ENCODE assay signal across 8 cellular contexts in the genomic region with DNA sequence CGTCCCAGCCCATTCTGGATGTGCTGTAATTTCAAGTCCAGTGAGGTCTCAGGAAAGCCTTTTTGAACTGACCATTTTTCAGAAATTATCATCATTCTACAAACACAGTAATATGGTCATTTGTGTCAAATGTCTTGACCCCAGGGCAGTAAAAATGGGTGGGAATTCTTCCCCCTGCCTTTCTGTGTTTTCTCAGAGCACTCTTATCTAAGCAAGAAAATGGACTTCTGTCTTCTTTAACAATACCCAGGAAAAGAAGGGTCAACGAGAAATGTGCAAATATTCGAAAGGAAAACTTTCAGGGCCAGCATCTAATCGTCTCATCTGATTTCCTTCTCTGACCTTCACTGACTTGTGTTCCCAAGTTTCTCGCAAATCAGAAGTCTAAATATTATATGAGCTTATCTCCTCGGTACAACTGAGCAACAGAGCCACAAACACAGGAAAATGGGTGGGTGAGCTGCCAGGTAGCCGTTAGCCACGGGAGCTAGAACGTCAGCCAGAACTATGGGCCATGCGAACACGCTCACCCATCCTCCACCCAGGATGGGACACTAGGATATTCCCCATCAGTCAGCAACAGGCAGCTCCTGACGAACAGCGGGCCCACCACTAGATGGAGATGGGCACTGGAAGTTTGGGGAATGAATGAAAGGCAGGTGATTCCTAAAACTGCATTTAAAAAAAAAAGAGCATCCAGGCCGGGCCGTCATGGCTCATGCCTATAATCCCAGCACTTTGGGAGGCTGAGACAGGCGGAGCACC. TPM values are rescaled to one million over a fixed set of nuclear protein-coding genes. Genes with fewer than 3 reads are reported as not detected.
DNase-seq lines count a peak whose midpoint lies in the region; ATAC-seq and TF ChIP-seq lines count a peak whose summit lies in the region.

No MANE protein-coding gene starts in this region.

- no peaks in the 10 kb centered on the region for H3K27me3 ChIP-seq in breast epithelium
- no peaks in the 10 kb centered on the region for H3K27me3 ChIP-seq in adrenal gland
- no peaks in the 10 kb centered on the region for H3K27me3 ChIP-seq in vagina

- POLR2A ChIA-PET in MCF 10A (lab: Yijun Ruan, JAX) = no interaction called here

- H3K36me3 ChIP-seq in breast epithelium (no peaks in the 10 kb centered on the region), adrenal gland (replicated peaks in 1 of 2) (no peaks in the 10 kb centered on the region), vagina (no peaks in the 10 kb centered on the region)

- peaks cover 7% of the 10 kb centered on the region for H3K4me1 Mint-ChIP-seq in MCF 10A (ENCODE audit: insufficient read depth, unreplicated experiment)
- H3K4me1 Mint-ChIP-seq in activated naive CD4-positive, alpha-beta T cell treated with anti-CD3 and anti-CD28 coated beads for 36 hours (ENCODE audit: low read depth) = peaks cover 12% of the 10 kb centered on the region

- H3K27ac ChIP-seq in breast epithelium = no peak overlapping the region
- H3K27ac ChIP-seq in adrenal gland = peak overlapping the region in 2 of 5 donors; percentile 17 to 70
- peak overlapping the region; percentile 40 for H3K27ac ChIP-seq in vagina

- H3K27ac Mint-ChIP-seq in MCF 10A (ENCODE audit: low read depth, unreplicated experiment) = no peak overlapping the region
- no peak overlapping the region for H3K27ac Mint-ChIP-seq in activated naive CD4-positive, alpha-beta T cell treated with anti-CD3 and anti-CD28 coated beads for 36 hours

- 59 to 64% (median 61%) methylated on average over 13 to 16 of the region's 16 CpGs for WGBS in adrenal gland, 4 donors

- H3K27me3 Mint-ChIP-seq in MCF 10A (ENCODE audit: insufficient read depth, unreplicated experiment) = no peaks in the 10 kb centered on the region
- H3K27me3 Mint-ChIP-seq in activated naive CD4-positive, alpha-beta T cell treated with anti-CD3 and anti-CD28 coated beads for 36 hours (ENCODE audit: low read depth) = no peaks in the 10 kb centered on the region

- no peak overlapping the region for H3K4me3 Mint-ChIP-seq in MCF 10A (ENCODE audit: unreplicated experiment)
- H3K4me3 Mint-ChIP-seq in activated naive CD4-positive, alpha-beta T cell treated with anti-CD3 and anti-CD28 coated beads for 36 hours = no peak overlapping the region

- no peak overlapping the region for H3K4me3 ChIP-seq in breast epithelium
- H3K4me3 ChIP-seq in adrenal gland = no peak overlapping the region
- H3K4me3 ChIP-seq in vagina = no peak overlapping the region

- BruUV-seq in MCF 10A (replicated peaks; lab: Mats Ljungman, UMichigan) = no TSS peak

- H3K9me3 Mint-ChIP-seq in MCF 10A (ENCODE audit: unreplicated experiment) = no peaks in the 10 kb centered on the region
- H3K9me3 Mint-ChIP-seq in activated naive CD4-positive, alpha-beta T cell treated with anti-CD3 and anti-CD28 coated beads for 36 hours = no peaks in the 10 kb centered on the region

- H3K9me3 ChIP-seq in breast epithelium (no peaks in the 10 kb centered on the region), adrenal gland (replicated peaks in 1 of 3) (no peaks in the 10 kb centered on the region), vagina (no peaks in the 10 kb centered on the region)

- intact Hi-C loops in MCF 10A (cut with micrococcal nuclease) (loop anchor here (1.0 to 10.0 kb wide), 3 partner anchors 115 to 397 kb away; no protein-coding TSS in a partner anchor), breast epithelium (cut with DNase I; ENCODE audit: low total_unique reads) (loop anchor here (10.0 kb wide), 1 partner anchor 217 kb away; no protein-coding TSS in a partner anchor), adrenal gland (cut with DNase I) (loop anchor here in 1 of 2 donors (5.0 kb wide), 1 partner anchor 215 kb away; no protein-coding TSS in a partner anchor), vagina (cut with DNase I) (loop anchor here (5.0 kb wide), 1 partner anchor 220 kb away; no protein-coding TSS in a partner anchor)
- intact Hi-C loops in activated naive CD4-positive, alpha-beta T cell treated with anti-CD3 and anti-CD28 coated beads for 36 hours (cut with micrococcal nuclease) = no loop called here

- no peak for TF ChIP-seq POLR2A in breast epithelium (IDR thresholded peaks at IDR 0.05)
- TF ChIP-seq POLR2A in adrenal gland (IDR thresholded peaks at IDR 0.05) = no peak
- no peak for TF ChIP-seq POLR2A in vagina (IDR thresholded peaks at IDR 0.05)

- DNase-seq in MCF 10A (ENCODE audit: unreplicated experiment) = peak; percentile 62
- no peak for DNase-seq in breast epithelium (ENCODE audit: low spot score in 2 of 2)
- DNase-seq in adrenal gland = peak in 6 of 7 donors; percentile 33 to 74 (median 50)
- peak; percentile 83 for DNase-seq in iPS-NIHi7 (ENCODE audit: extremely low spot score)
- no peak for DNase-seq in vagina (ENCODE audit: extremely low spot score in 2 of 2)
- DNase-seq in activated naive CD4-positive, alpha-beta T cell treated with anti-CD3 and anti-CD28 coated beads for 36 hours = no peak

- no peaks in the 10 kb centered on the region for H3K36me3 Mint-ChIP-seq in MCF 10A (ENCODE audit: insufficient read depth, unreplicated experiment)
- H3K36me3 Mint-ChIP-seq in activated naive CD4-positive, alpha-beta T cell treated with anti-CD3 and anti-CD28 coated beads for 36 hours (ENCODE audit: low read depth) = no peaks in the 10 kb centered on the region

- CTCF ChIA-PET in MCF 10A (lab: Yijun Ruan, JAX) = interaction anchor here (0.6 to 4.8 kb wide), 4 partner anchors 134 to 980 kb away, joined by 3 to 65 read pairs (median 4); no protein-coding TSS in a partner anchor
- CTCF ChIA-PET in activated naive CD4-positive, alpha-beta T cell treated with anti-CD3 and anti-CD28 coated beads for 36 hours (lab: Charles Lee) = interaction anchor here (0.6 kb wide), 1 partner anchor 1636 kb away, joined by 3 read pairs; no protein-coding TSS in a partner anchor

- H3K4me1 ChIP-seq in breast epithelium (no peaks in the 10 kb centered on the region), adrenal gland (replicated peaks in 1 of 2) (no peaks in the 10 kb centered on the region), vagina (peaks cover 66% of the 10 kb centered on the region)

- TF ChIP-seq CTCF in MCF 10A (IDR thresholded peaks at IDR 0.05; ENCODE audit: unreplicated experiment) = peak; percentile 18
- no peak for TF ChIP-seq CTCF in breast epithelium (IDR thresholded peaks at IDR 0.05)
- peak in 5 of 6 experiments; percentile 20 to 51 (median 30) for TF ChIP-seq CTCF in adrenal gland (IDR thresholded peaks at IDR 0.05)
- peak in 1 of 3 experiments; percentile 9 for TF ChIP-seq CTCF in vagina (IDR thresholded peaks at IDR 0.05)

- no peak for ATAC-seq in HG02763 (IDR thresholded peaks at IDR 0.05; ENCODE audit: unreplicated experiment)
- no peak for ATAC-seq in HG03460 (IDR thresholded peaks at IDR 0.05; ENCODE audit: unreplicated experiment)

RNA-seq across cellular contexts. Expression of a gene that starts 57.1 kb away (rescaled TPM):
- total RNA-seq in MCF 10A (2022) (not detected in 2 replicates), breast epithelium (100 to 1,000 TPM in 2 of 3 donors, 10 to 100 TPM in 1; 60.3 to 267 (median 117) TPM), adrenal gland (10 to 100 TPM; 19.9 to 60.1 (median 46.3) TPM), vagina (334 TPM)
- polyA plus RNA-seq in adrenal gland = 10 to 100 TPM in 2 of 3 donors, 1 to 10 TPM in 1; 7.8 to 38.4 (median 10.5) TPM
- total RNA-seq in activated naive CD4-positive, alpha-beta T cell treated with anti-CD3 and anti-CD28 coated beads for 36 hours = not detected

Comparison
In these comparisons a context has a peak if more than half of its experiments do, and no peak if none do; other contexts are left out.
1. DNase-seq: peak in MCF 10A (single experiment), adrenal gland (6 of 7) and iPS-NIHi7 (single experiment); none in breast epithelium (0 of 2), vagina (0 of 2) and activated naive CD4-positive, alpha-beta T cell treated with anti-CD3 and anti-CD28 coated beads for 36 hours (single experiment).
2. CTCF ChIP-seq: peak in MCF 10A (single experiment) and adrenal gland (5 of 6); none in breast epithelium (0 of 3).
3. RNA of a gene that starts 57.1 kb away (total RNA-seq): 334 TPM in vagina (single experiment), 60.3 to 267 TPM in breast epithelium and 19.9 to 60.1 TPM in adrenal gland; not detected in MCF 10A and not detected in activated naive CD4-positive, alpha-beta T cell treated with anti-CD3 and anti-CD28 coated beads for 36 hours; every median in the first group is over 10 times any median in the second.